In the genomic region with DNA sequence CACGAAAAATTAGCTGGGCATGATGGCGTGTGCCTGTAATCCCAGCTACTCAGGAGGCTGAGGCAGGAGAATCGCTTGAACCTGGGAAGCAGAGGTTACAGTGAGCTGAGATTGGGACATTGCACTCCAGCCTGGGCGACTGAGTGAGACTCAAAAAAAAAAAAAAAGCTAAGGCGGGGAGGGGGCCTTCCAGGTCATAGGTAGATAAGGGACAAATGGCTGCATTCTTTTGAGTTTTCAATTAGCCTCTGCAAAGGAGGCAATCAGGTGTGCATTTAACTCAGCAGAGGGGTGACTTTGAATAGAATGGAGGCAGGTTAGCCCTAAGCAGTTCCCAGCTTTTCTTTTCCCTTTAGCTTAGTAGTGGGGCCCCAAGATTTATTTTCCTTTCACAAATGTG, we compare ENCODE assay signal across 8 cellular contexts. TPM values are rescaled to one million over a fixed set of nuclear protein-coding genes. Genes with fewer than 3 reads are reported as not detected.
DNase-seq lines count a peak whose midpoint lies in the region; ATAC-seq and TF ChIP-seq lines count a peak whose summit lies in the region.

No MANE protein-coding gene starts in this region.

- peaks cover 19% of the 10 kb centered on the region for H3K79me1 ChIP-seq in mesendoderm (ENCODE audit: low read length)

- peaks cover 23% of the 10 kb centered on the region for H3K4me1 ChIP-seq in adipocyte (ENCODE audit: control insufficient read depth, insufficient read depth, low read length)
- H3K4me1 ChIP-seq in mesendoderm (ENCODE audit: control insufficient read depth, low read depth, low read length), result peaks cover 4% of the 10 kb centered on the region
- H3K4me1 ChIP-seq in upper lobe of right lung, result peaks cover 11% of the 10 kb centered on the region

- H3K9me3 ChIP-seq in adipocyte (ENCODE audit: control insufficient read depth, low read length) (peaks cover 5% of the 10 kb centered on the region), upper lobe of right lung (no peaks in the 10 kb centered on the region)

- intact Hi-C loops in upper lobe of right lung (cut with DNase I) (no loop called here), posterior vena cava (cut with DNase I) (no loop called here)

- H3K4me3 Mint-ChIP-seq in activated naive CD4-positive, alpha-beta T cell treated with anti-CD3 and anti-CD28 coated beads, Interleukin-2, amount 50 U/mL, for 24 hours, result peak overlapping the region; percentile 81

- no CpG with 5 or more reads among the region's 5 CpGs for WGBS in mesendoderm (ENCODE audit: extremely low coverage, insufficient coverage, low lambda C conversion rate)

- no peak for TF ChIP-seq CTCF in upper lobe of right lung (IDR thresholded peaks at IDR 0.05)

- H3K27me3 Mint-ChIP-seq in activated naive CD4-positive, alpha-beta T cell treated with anti-CD3 and anti-CD28 coated beads, Interleukin-2, amount 50 U/mL, for 24 hours, result peaks cover 3% of the 10 kb centered on the region

- no peak for DNase-seq in activated naive CD4-positive, alpha-beta T cell treated with Interleukin-2 at 50 U/mL for 16 hours
- DNase-seq in adipocyte (ENCODE audit: low read depth), result no peak
- DNase-seq in mesendoderm, result peak; percentile 87
- DNase-seq in upper lobe of right lung, result no peak
- DNase-seq in HuH-7.5 (ENCODE audit: low spot score), result no peak
- no peak for DNase-seq in posterior vena cava (ENCODE audit: low spot score)
- no peak for DNase-seq in OCI-M2 (lab: John Stamatoyannopoulos, UW; ENCODE audit: unreplicated experiment)

- no peak overlapping the region for H3K23ac ChIP-seq in mesendoderm (ENCODE audit: low read length)

- no peak overlapping the region for H3K18ac ChIP-seq in mesendoderm (ENCODE audit: low read length)

- H3K27ac ChIP-seq in mesendoderm (ENCODE audit: low read depth, low read length) (no peak overlapping the region), upper lobe of right lung (no peak overlapping the region)

- peak overlapping the region; percentile 87 for H3K56ac ChIP-seq in mesendoderm (ENCODE audit: low read length)

- H4K5ac ChIP-seq in mesendoderm (ENCODE audit: low read length), result no peak overlapping the region

- H2BK5ac ChIP-seq in mesendoderm (ENCODE audit: low read length), result no peak overlapping the region

- H2BK15ac ChIP-seq in mesendoderm (replicated peaks; ENCODE audit: low read depth), result no peak overlapping the region

- H2BK120ac ChIP-seq in mesendoderm (ENCODE audit: low read depth, low read length), result no peak overlapping the region

- H3K79me2 ChIP-seq in mesendoderm (ENCODE audit: control insufficient read depth, insufficient read depth, low read length), result peaks cover 17% of the 10 kb centered on the region

- H3K36me3 ChIP-seq in adipocyte (ENCODE audit: control insufficient read depth, insufficient read depth, low read length, severe bottlenecking) (peaks cover 2% of the 10 kb centered on the region), mesendoderm (ENCODE audit: control insufficient read depth, insufficient read depth, low read length) (no peaks in the 10 kb centered on the region), upper lobe of right lung (no peaks in the 10 kb centered on the region)

- H3K9me3 Mint-ChIP-seq in activated naive CD4-positive, alpha-beta T cell treated with anti-CD3 and anti-CD28 coated beads, Interleukin-2, amount 50 U/mL, for 24 hours, result no peaks in the 10 kb centered on the region

- H3K4me1 Mint-ChIP-seq in activated naive CD4-positive, alpha-beta T cell treated with anti-CD3 and anti-CD28 coated beads, Interleukin-2, amount 50 U/mL, for 24 hours, result peaks cover 19% of the 10 kb centered on the region

- no peak overlapping the region for H3K4me2 ChIP-seq in mesendoderm (ENCODE audit: low read length)

- H4K8ac ChIP-seq in mesendoderm (ENCODE audit: low read depth, low read length), result no peak overlapping the region

- H3K9ac ChIP-seq in adipocyte (ENCODE audit: low read length), result peak overlapping the region; percentile 75
- H3K9ac ChIP-seq in mesendoderm (ENCODE audit: low read length), result no peak overlapping the region

- no peak overlapping the region for H2AK5ac ChIP-seq in mesendoderm (ENCODE audit: low read length)

- no peak for ATAC-seq in upper lobe of right lung

- H3K27ac Mint-ChIP-seq in activated naive CD4-positive, alpha-beta T cell treated with anti-CD3 and anti-CD28 coated beads, Interleukin-2, amount 50 U/mL, for 24 hours, result no peak overlapping the region

- H3K4ac ChIP-seq in mesendoderm (ENCODE audit: low read depth, low read length), result no peak overlapping the region

- H3K4me3 ChIP-seq in adipocyte (ENCODE audit: low read length) (peak overlapping the region; percentile 92), mesendoderm (ENCODE audit: low read length) (no peak overlapping the region), upper lobe of right lung (peak overlapping the region; percentile 81)

- H3K27me3 ChIP-seq in adipocyte (replicated peaks; ENCODE audit: control insufficient read depth, insufficient read depth, low read length), result no peaks in the 10 kb centered on the region
- no peaks in the 10 kb centered on the region for H3K27me3 ChIP-seq in mesendoderm (ENCODE audit: insufficient read depth, low read length, poor library complexity)
- no peaks in the 10 kb centered on the region for H3K27me3 ChIP-seq in upper lobe of right lung

- no peaks in the 10 kb centered on the region for H3K36me3 Mint-ChIP-seq in activated naive CD4-positive, alpha-beta T cell treated with anti-CD3 and anti-CD28 coated beads, Interleukin-2, amount 50 U/mL, for 24 hours

RNA-seq across cellular contexts. Expression of a gene that starts 0.7 kb away (rescaled TPM):
- 14.0 TPM for polyA plus RNA-seq in mesendoderm (2013, experiment 1 of 2)
- 15.1 TPM for polyA plus RNA-seq in mesendoderm (2013, experiment 2 of 2)
- total RNA-seq in upper lobe of right lung (31.3 TPM), posterior vena cava (10 to 100 TPM in 1 of 2 donors, 1 to 10 TPM in 1; 9.7 to 11.7 TPM)
